In genomic region chr1:229509576-229509975, GRCh38 we compare ENCODE assay signal across 11 cellular contexts. TPM values are rescaled to one million over a fixed set of nuclear protein-coding genes. Genes with fewer than 3 reads are reported as not detected.
DNase-seq lines count a peak whose midpoint lies in the region; ATAC-seq, FAIRE-seq and TF ChIP-seq lines count a peak whose summit lies in the region.
"Had no signal": no experiment of that assay in that cellular context is flagged by ENCODE, and none has a peak within 500 bp of the region (broad histone marks: within the 10 kb centered on the region; RNA-seq: fewer than 3 reads in every experiment).

No MANE protein-coding gene starts in this region.

- intact Hi-C loops in IMR-90 (cut with micrococcal nuclease) = no loop called here
- intact Hi-C loops in GM12878 (cut with micrococcal nuclease; ENCODE audit: unreplicated experiment) = no loop called here

- no peak overlapping the region for H2BK15ac ChIP-seq in IMR-90 (ENCODE audit: low read depth, low read length)

- H3K9me3 ChIP-seq in IMR-90 (ENCODE audit: control insufficient read depth, insufficient read depth, low read length) (no peaks in the 10 kb centered on the region), GM12878 (replicated peaks; ENCODE audit: control insufficient read depth, insufficient read depth, low read length) (no peaks in the 10 kb centered on the region)
- H3K9me3 ChIP-seq: neutrophil had no signal

- no peak overlapping the region for H3K9ac ChIP-seq in IMR-90 (ENCODE audit: low read depth, low read length)
- H3K9ac ChIP-seq in GM12878 (ENCODE audit: control insufficient read depth, insufficient read depth, low read length) = no peak overlapping the region

- H3K4me3 Mint-ChIP-seq in natural killer cell treated with Interleukin-12 subunit alpha and Interleukin-12 subunit beta and Interleukin-15 and Interleukin-18, amount 100 ng/mL, for 72 hours = peak overlapping the region; percentile 94

- CTCF ChIA-PET in IMR-90 (lab: Yijun Ruan, JAX) = no interaction called here
- CTCF ChIA-PET in GM12878 (lab: Yijun Ruan, JAX) = interaction anchor here (2.0 to 3.8 kb wide), 4 partner anchors 9 to 251 kb away, joined by 6 to 21 read pairs (median 7); partner anchors contain the start of gene ABCB10

- BruUV-seq in IMR-90 (replicated peaks; lab: Mats Ljungman, UMichigan) (no TSS peak), GM12878 (replicated peaks; lab: Mats Ljungman, UMichigan) (no TSS peak)

- 0 out of 2 replicates have a peak, but pooled peaks have one; percentile 3 for ATAC-seq in IMR-90 (ENCODE audit: low read depth)
- no peak for ATAC-seq in GM12878
- ATAC-seq in natural killer cell treated with Interleukin-12 subunit alpha and Interleukin-12 subunit beta and Interleukin-15 and Interleukin-18, amount 100 ng/mL, for 72 hours = no peak
- ATAC-seq in GM21360 (IDR thresholded peaks at IDR 0.05; ENCODE audit: unreplicated experiment) = no peak
- no peak for ATAC-seq in GM18867 (IDR thresholded peaks at IDR 0.05; ENCODE audit: unreplicated experiment)

- in situ Hi-C loops in IMR-90 (cut with MboI; ENCODE audit: low sequenced_read_pairs) (no loop called here), GM12878 (cut with MboI) (no loop called here)

- no peak overlapping the region for H4K91ac ChIP-seq in IMR-90 (ENCODE audit: insufficient read depth, low read depth, low read length)

- no peak overlapping the region for H2AK5ac ChIP-seq in IMR-90 (ENCODE audit: low read depth, low read length)

- no peak overlapping the region for H3K18ac ChIP-seq in IMR-90 (ENCODE audit: low read depth, low read length)

- H3K4me1 ChIP-seq in IMR-90 (ENCODE audit: control insufficient read depth, insufficient read depth, low read length) (peaks cover 8% of the 10 kb centered on the region), GM12878 (ENCODE audit: control insufficient read depth, insufficient read depth, low read length) (peaks cover 9% of the 10 kb centered on the region)

- no peak overlapping the region for H2BK120ac ChIP-seq in IMR-90 (ENCODE audit: low read depth, low read length)

- no peak overlapping the region for H3K56ac ChIP-seq in IMR-90 (ENCODE audit: extremely low read depth, insufficient read depth, low read length)

- TF ChIP-seq RAD21 in IMR-90 (IDR thresholded peaks at IDR 0.05; ENCODE audit: low read length) (no peak), GM12878 (IDR thresholded peaks at IDR 0.05; ENCODE audit: insufficient read depth, low read depth, low read length) (no peak)

- H3K27me3 ChIP-seq in IMR-90 (ENCODE audit: control insufficient read depth, insufficient read depth, low read length) (no peaks in the 10 kb centered on the region), GM12878 (replicated peaks in 1 of 2; ENCODE audit: control insufficient read depth in 2 of 2, insufficient read depth in 2 of 2, low read length in 1 of 2) (no peaks in the 10 kb centered on the region)
- H3K27me3 ChIP-seq: neutrophil had no signal

- H4K8ac ChIP-seq in IMR-90 (ENCODE audit: low read depth in 2 of 2, low read length in 2 of 2) = peak overlapping the region in 1 of 2 experiments; percentile 99; a peak in 1 of 4 replicates

- H3K27ac ChIP-seq in IMR-90 (ENCODE audit: insufficient read depth, low read length) (no peak overlapping the region), GM12878 (ENCODE audit: control insufficient read depth, insufficient read depth) (no peak overlapping the region)

- H2BK5ac ChIP-seq in IMR-90 (ENCODE audit: low read depth, low read length, poor library complexity, severe bottlenecking) = no peak overlapping the region

- POLR2A ChIA-PET in IMR-90 (lab: Charles Lee; ENCODE audit: unreplicated experiment) (no interaction called here), GM12878 (lab: Charles Lee) (interaction anchor here (1.1 kb wide), 1 partner anchor 28 kb away, joined by 3 read pairs; no protein-coding TSS in a partner anchor)

- H2AK9ac ChIP-seq in IMR-90 (replicated peaks; ENCODE audit: low read depth, low read length, poor library complexity) = no peak overlapping the region

- TF ChIP-seq EP300 in GM12878 (IDR thresholded peaks at IDR 0.05; ENCODE audit: borderline replicate concordance in 1 of 2, control insufficient read depth in 1 of 2, low read depth in 2 of 2, low read length in 2 of 2) = no peak

- no peaks in the 10 kb centered on the region for H3K9me3 Mint-ChIP-seq in natural killer cell treated with Interleukin-12 subunit alpha and Interleukin-12 subunit beta and Interleukin-15 and Interleukin-18, amount 100 ng/mL, for 72 hours

- H3K4ac ChIP-seq in IMR-90 (ENCODE audit: low read depth, low read length) = no peak overlapping the region

- H4K20me1 ChIP-seq in IMR-90 (ENCODE audit: insufficient read depth, low read length) (no peaks in the 10 kb centered on the region), GM12878 (ENCODE audit: control insufficient read depth, insufficient read depth) (no peaks in the 10 kb centered on the region)

- DNase-seq in D721Med (ENCODE audit: insufficient read length, low spot score) (no peak), IMR-90 (peak; percentile 91), GM12878 (ENCODE audit: low read depth, low spot score) (no peak), SIG-M5 (lab: John Stamatoyannopoulos, UW) (no peak), foreskin melanocyte (no peak)
- no peak for DNase-seq in natural killer cell treated with Interleukin-12 subunit alpha and Interleukin-12 subunit beta and Interleukin-15 and Interleukin-18, amount 100 ng/mL, for 72 hours (ENCODE audit: low spot score)
- DNase-seq: amniotic stem cell, NCI-H2171 had no signal

- H3K9me1 ChIP-seq in IMR-90 (ENCODE audit: insufficient read depth, low read length) = peaks cover 9% of the 10 kb centered on the region

- no peak overlapping the region for H2BK20ac ChIP-seq in IMR-90 (ENCODE audit: low read depth, low read length)

- H3K27ac Mint-ChIP-seq in natural killer cell treated with Interleukin-12 subunit alpha and Interleukin-12 subunit beta and Interleukin-15 and Interleukin-18, amount 100 ng/mL, for 72 hours = peak overlapping the region; percentile 76 to 93

- peaks cover 22% of the 10 kb centered on the region for H3K79me2 ChIP-seq in GM12878 (ENCODE audit: control insufficient read depth, insufficient read depth, low read length)

- no peaks in the 10 kb centered on the region for H3K36me3 ChIP-seq in IMR-90 (ENCODE audit: control insufficient read depth, insufficient read depth, low read length)
- H3K36me3 ChIP-seq in GM12878 (ENCODE audit: control insufficient read depth in 2 of 2, insufficient read depth in 2 of 2, low read length in 1 of 2) = no peaks in the 10 kb centered on the region; a peak in 1 of 4 replicates

- dilution Hi-C loops in IMR-90 (cut with HindIII; ENCODE audit: low sequenced_read_pairs, unreplicated experiment) = no loop called here

- FAIRE-seq in D721Med (lab: Jason Lieb, UNC) = peak; percentile 35
- no peak for FAIRE-seq in GM12878 (lab: Jason Lieb, UNC)

- no peak for TF ChIP-seq POLR2A in IMR-90 (IDR thresholded peaks at IDR 0.05; ENCODE audit: low read depth, low read length)
- no peak for TF ChIP-seq POLR2A in GM12878 (IDR thresholded peaks at IDR 0.05; ENCODE audit: low read depth, low read length)

- H2AFZ ChIP-seq in IMR-90 (replicated peaks; ENCODE audit: low read length, poor library complexity) = no peak overlapping the region
- H2AFZ ChIP-seq in GM12878 (ENCODE audit: control insufficient read depth, low read depth, low read length) = peak overlapping the region; percentile 23; the same call in 1 of the 2 replicates

- no peaks in the 10 kb centered on the region for H3K36me3 Mint-ChIP-seq in natural killer cell treated with Interleukin-12 subunit alpha and Interleukin-12 subunit beta and Interleukin-15 and Interleukin-18, amount 100 ng/mL, for 72 hours

- peaks cover 0 to 3% of the 10 kb centered on the region in 2 donors for H3K27me3 Mint-ChIP-seq in natural killer cell treated with Interleukin-12 subunit alpha and Interleukin-12 subunit beta and Interleukin-15 and Interleukin-18, amount 100 ng/mL, for 72 hours

- peaks cover 19 to 31% of the 10 kb centered on the region in 2 donors for H3K4me1 Mint-ChIP-seq in natural killer cell treated with Interleukin-12 subunit alpha and Interleukin-12 subunit beta and Interleukin-15 and Interleukin-18, amount 100 ng/mL, for 72 hours (ENCODE audit: low read depth in 2 of 2)

- TF ChIP-seq CTCF in D721Med (IDR thresholded peaks at IDR 0.05; ENCODE audit: insufficient read depth, missing control alignments) = no peak
- no peak for TF ChIP-seq CTCF in IMR-90 (conservative IDR thresholded peaks at IDR 0.05; ENCODE audit: low read depth, low read length)
- TF ChIP-seq CTCF in GM12878 (IDR thresholded peaks at IDR 0.05 in 2 of 3, conservative IDR thresholded peaks at IDR 0.05 in 1 of 3; ENCODE audit: control insufficient read depth in 2 of 3, extremely low read depth in 1 of 3, insufficient read depth in 1 of 3, low read depth in 3 of 3, low read length in 3 of 3) = no peak

- SMC1A ChIA-PET in GM12878 (lab: Charles Lee; ENCODE audit: uncharacterized antibody, unreplicated experiment) = interaction anchor here (0.6 to 1.8 kb wide), 4 partner anchors 11 to 41 kb away, joined by 3 to 7 read pairs (median 4); no protein-coding TSS in a partner anchor

- H3K4me3 ChIP-seq in IMR-90 (ENCODE audit: insufficient read depth, low read depth, low read length) (no peak overlapping the region), GM12878 (no peak overlapping the region)

- no peak overlapping the region for H3K14ac ChIP-seq in IMR-90 (replicated peaks; ENCODE audit: low read depth, low read length)

- WGBS in IMR-90 (ENCODE audit: extremely low coverage in 2 of 2, insufficient read length in 1 of 2), 2 experiments = no CpG with 5 or more reads among the region's 2 CpGs
- 20% methylated on average over 2 of the region's 2 CpGs for WGBS in GM12878 (ENCODE audit: insufficient coverage, insufficient replicate concordance, low lambda C conversion rate, missing lambda C conversion rate)

- H3K4me2 ChIP-seq in IMR-90 (ENCODE audit: low read depth, low read length) (peak overlapping the region; percentile 22; the same call in 1 of the 2 replicates), GM12878 (ENCODE audit: control insufficient read depth, insufficient read depth) (no peak overlapping the region; the same call in 1 of the 2 replicates)

- peaks cover 10 to 22% of the 10 kb centered on the region in 2 experiments for H3K79me1 ChIP-seq in IMR-90 (ENCODE audit: low read depth in 1 of 2, low read length in 2 of 2)

- H4K5ac ChIP-seq in IMR-90 (ENCODE audit: low read depth, low read length) = no peak overlapping the region

- H3K23ac ChIP-seq in IMR-90 (ENCODE audit: low read depth, low read length) = no peak overlapping the region

- RAD21 ChIA-PET in GM12878 (lab: Charles Lee; ENCODE audit: unreplicated experiment) = interaction anchor here (1.3 to 1.8 kb wide), 4 partner anchors 49 to 251 kb away, joined by 4 to 9 read pairs (median 5); partner anchors contain the start of gene ABCB10

RNA-seq across cellular contexts. Expression of gene NUP133, which starts 1.4 kb away (rescaled TPM):
- 30.5 and 33.1 TPM in 2 replicates for total RNA-seq in IMR-90 (2012; rRNA removed)
- 13.4 and 14.1 TPM in 2 replicates for polyA plus RNA-seq in IMR-90 (2012; rRNA removed)
- polyA plus RNA-seq in IMR-90 (2012; cell fraction: cytosol; rRNA removed) = 5.1 and 6.9 TPM in 2 replicates
- 7.2 and 14.1 TPM in 2 replicates for polyA plus RNA-seq in IMR-90 (2012; cell fraction: nucleus; rRNA removed; ENCODE audit: low replicate concordance)
- total RNA-seq in GM12878 (2013; cell fraction: nucleolus; rRNA removed) = 56.9 and 60.2 TPM in 2 replicates
- total RNA-seq in GM12878 (2014; rRNA removed) = 32.1 and 33.4 TPM in 2 replicates
- 33.1 and 36.4 TPM in 2 replicates for total RNA-seq in GM12878 (2014; rRNA removed; fragmentation: Illumina TruSeq; extraction: Trizol)
- 45.4 and 46.0 TPM in 2 replicates for total RNA-seq in GM12878 (2021)
- 8.3 TPM for polyA plus RNA-seq in GM12878 (2011; ENCODE audit: low read depth)
- 24.2 and 26.9 TPM in 2 replicates for polyA plus RNA-seq in GM12878 (2011; rRNA removed)
- 12.1 and 15.0 TPM in 2 replicates for polyA plus RNA-seq in GM12878 (2011; cell fraction: cytosol; rRNA removed)
- polyA plus RNA-seq in GM12878 (2011; cell fraction: nucleus; rRNA removed) = 28.2 and 37.9 TPM in 2 replicates
- 12.0 and 16.2 TPM in 2 replicates for polyA plus RNA-seq in GM12878 (2012)
- 24.1 and 35.4 TPM in 2 replicates for polyA plus RNA-seq in GM12878 (2014; fragmentation: Illumina TruSeq; extraction: Trizol)
- polyA plus RNA-seq in GM12878 (2014; fragmentation: Nextera tagmentation; extraction: Ambion mirVana) = 10 to 100 TPM; 10.9 to 24.3 TPM
- 26.7 and 31.6 TPM in 2 replicates for polyA plus RNA-seq in GM12878 (2014; rRNA removed)
- polyA plus RNA-seq in GM12878 (2016; fragmentation: Nextera tagmentation; extraction: Ambion mirVana) = 10 to 100 TPM; 26.9 to 34.5 TPM
- polyA minus RNA-seq in GM12878 (2011; rRNA and poly(A)+ RNA removed) = 29.1 and 41.2 TPM in 2 replicates
- polyA minus RNA-seq in GM12878 (2011; cell fraction: cytosol; rRNA and poly(A)+ RNA removed) = 13.3 and 15.5 TPM in 2 replicates
- polyA minus RNA-seq in GM12878 (2011; cell fraction: nucleus; rRNA and poly(A)+ RNA removed) = 19.6 and 22.8 TPM in 2 replicates
- total RNA-seq in natural killer cell treated with Interleukin-12 subunit alpha and Interleukin-12 subunit beta and Interleukin-15 and Interleukin-18, amount 100 ng/mL, for 72 hours = 10 to 100 TPM; 41.4 to 47.9 TPM

RNA-seq across cellular contexts. Expression of gene ABCB10, which starts 48.9 kb away (rescaled TPM):
- total RNA-seq in IMR-90 (2012; rRNA removed) (10.9 and 13.3 TPM in 2 replicates), GM12878 (2014; rRNA removed) (27.6 and 31.8 TPM in 2 replicates), GM12878 (2014; rRNA removed; fragmentation: Illumina TruSeq; extraction: Trizol) (25.4 and 26.1 TPM in 2 replicates), GM12878 (2021) (30.5 and 33.1 TPM in 2 replicates)
- polyA plus RNA-seq in IMR-90 (2012; rRNA removed) (5.9 and 6.5 TPM in 2 replicates), GM12878 (2011; rRNA removed) (16.7 and 23.0 TPM in 2 replicates), GM12878 (2014; fragmentation: Illumina TruSeq; extraction: Trizol) (21.8 and 27.5 TPM in 2 replicates), GM12878 (2014; fragmentation: Nextera tagmentation; extraction: Ambion mirVana) (10 to 100 TPM; 11.7 to 11.8 TPM), GM12878 (2014; rRNA removed) (16.1 and 16.7 TPM in 2 replicates), GM12878 (2016; fragmentation: Nextera tagmentation; extraction: Ambion mirVana) (10 to 100 TPM in 1 of 2 experiments, 1 to 10 TPM in 1; 8.0 to 16.6 TPM)
- 2.0 and 2.4 TPM in 2 replicates for polyA plus RNA-seq in IMR-90 (2012; cell fraction: cytosol; rRNA removed)
- 2.4 and 5.4 TPM in 2 replicates for polyA plus RNA-seq in IMR-90 (2012; cell fraction: nucleus; rRNA removed; ENCODE audit: low replicate concordance)
- 10.3 and 10.5 TPM in 2 replicates for total RNA-seq in GM12878 (2013; cell fraction: nucleolus; rRNA removed)
- polyA plus RNA-seq in GM12878 (2011; ENCODE audit: low read depth) = 7.7 TPM
- polyA plus RNA-seq in GM12878 (2011; cell fraction: cytosol; rRNA removed) = 10.4 TPM in 2 replicates
- polyA plus RNA-seq in GM12878 (2011; cell fraction: nucleus; rRNA removed) = 19.6 and 29.7 TPM in 2 replicates
- polyA plus RNA-seq in GM12878 (2012) = 11.2 and 13.2 TPM in 2 replicates
- polyA minus RNA-seq in GM12878 (2011; rRNA and poly(A)+ RNA removed) = 16.8 and 19.0 TPM in 2 replicates
- polyA minus RNA-seq in GM12878 (2011; cell fraction: cytosol; rRNA and poly(A)+ RNA removed) = 11.4 and 11.9 TPM in 2 replicates
- polyA minus RNA-seq in GM12878 (2011; cell fraction: nucleus; rRNA and poly(A)+ RNA removed) = 9.3 TPM in 2 replicates
- 10 to 100 TPM; 25.7 to 39.0 TPM for total RNA-seq in natural killer cell treated with Interleukin-12 subunit alpha and Interleukin-12 subunit beta and Interleukin-15 and Interleukin-18, amount 100 ng/mL, for 72 hours
